24 cellular contexts compared by ENCODE assay signal in the genomic region with DNA sequence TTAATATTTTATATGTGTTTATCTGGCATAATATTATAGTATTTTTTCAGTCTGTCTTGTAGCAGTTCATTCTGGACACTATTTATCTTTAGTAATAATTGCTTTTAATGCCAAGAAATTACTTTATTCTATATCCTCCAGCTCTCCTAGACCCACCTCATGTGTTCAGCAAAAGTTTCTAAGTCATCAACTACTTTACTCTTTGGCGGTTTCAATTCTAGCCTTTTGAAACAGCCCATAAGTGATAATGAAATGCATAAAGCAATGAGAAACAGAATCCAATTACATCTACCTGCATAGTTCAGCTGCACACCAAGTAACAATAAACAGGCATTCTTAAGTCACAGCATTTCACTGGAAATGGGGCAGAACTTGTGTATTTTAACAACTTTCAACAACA.
"Had no signal": no experiment of that assay in that cellular context is flagged by ENCODE, and none has a peak within 500 bp of the region (broad histone marks: within the 10 kb centered on the region; RNA-seq: fewer than 3 reads in every experiment).

No MANE protein-coding gene starts in this region.

- H3K27me3 Mint-ChIP-seq: dendritic cell treated with granulocyte-macrophage colony-stimulating factor and Interleukin-4, amounts not matched to agents 40 ng/mL and 50 ng/mL, for 4 days; effector memory CD8-positive, alpha-beta T cell had no signal

- H3K4me3 Mint-ChIP-seq: dendritic cell treated with granulocyte-macrophage colony-stimulating factor and Interleukin-4, amounts not matched to agents 40 ng/mL and 50 ng/mL, for 4 days; effector memory CD8-positive, alpha-beta T cell; endodermal cell had no signal

- H2AFZ ChIP-seq: hepatocyte had no signal

- H3K4me2 ChIP-seq: hepatocyte had no signal

- H3K9me3 Mint-ChIP-seq: dendritic cell treated with granulocyte-macrophage colony-stimulating factor and Interleukin-4, amounts not matched to agents 40 ng/mL and 50 ng/mL, for 4 days; endodermal cell had no signal

- DNase-seq: colonic mucosa; cortex of kidney; dermis blood vessel endothelial cell; dorsolateral prefrontal cortex; effector CD4-positive, alpha-beta T cell; effector CD8-positive, alpha-beta T cell; effector memory CD4-positive, alpha-beta T cell; effector memory CD8-positive, alpha-beta T cell; endodermal cell; erythroblast; esophagus squamous epithelium; foreskin keratinocyte; foreskin melanocyte; gastrocnemius medialis; glutamatergic neuron; head of caudate nucleus; heart left ventricle; heart right ventricle had no signal

- H3K9me3 ChIP-seq: colonic mucosa, esophagus muscularis mucosa, esophagus squamous epithelium, gastrocnemius medialis, gastroesophageal sphincter, heart left ventricle, heart right ventricle had no signal

- H3K27ac ChIP-seq: colonic mucosa, coronary artery, dorsolateral prefrontal cortex, epithelial cell of prostate, esophagus muscularis mucosa, foreskin keratinocyte, gastrocnemius medialis, gastroesophageal sphincter, heart left ventricle, heart right ventricle, hepatocyte had no signal

- H3K4me1 ChIP-seq: colonic mucosa, esophagus muscularis mucosa, gastrocnemius medialis, gastroesophageal sphincter, heart left ventricle, heart right ventricle had no signal

- H3K4me3 ChIP-seq: colonic mucosa, coronary artery, dorsolateral prefrontal cortex, esophagus muscularis mucosa, esophagus squamous epithelium, gastrocnemius medialis, gastroesophageal sphincter, heart left ventricle, heart right ventricle, hepatocyte had no signal

- H3K36me3 ChIP-seq: colonic mucosa, esophagus muscularis mucosa, esophagus squamous epithelium, gastrocnemius medialis, gastroesophageal sphincter, heart left ventricle, heart right ventricle had no signal

- ATAC-seq: effector memory CD8-positive, alpha-beta T cell; foreskin keratinocyte; gastrocnemius medialis; gastroesophageal sphincter; heart left ventricle; heart right ventricle had no signal

- H3K27me3 ChIP-seq: colonic mucosa, esophagus muscularis mucosa, esophagus squamous epithelium, foreskin keratinocyte, gastrocnemius medialis, gastroesophageal sphincter had no signal

- H3K27ac Mint-ChIP-seq: dendritic cell treated with granulocyte-macrophage colony-stimulating factor and Interleukin-4, amounts not matched to agents 40 ng/mL and 50 ng/mL, for 4 days; effector memory CD8-positive, alpha-beta T cell; endodermal cell had no signal

- H3K79me2 ChIP-seq: hepatocyte had no signal
